In the genomic region with DNA sequence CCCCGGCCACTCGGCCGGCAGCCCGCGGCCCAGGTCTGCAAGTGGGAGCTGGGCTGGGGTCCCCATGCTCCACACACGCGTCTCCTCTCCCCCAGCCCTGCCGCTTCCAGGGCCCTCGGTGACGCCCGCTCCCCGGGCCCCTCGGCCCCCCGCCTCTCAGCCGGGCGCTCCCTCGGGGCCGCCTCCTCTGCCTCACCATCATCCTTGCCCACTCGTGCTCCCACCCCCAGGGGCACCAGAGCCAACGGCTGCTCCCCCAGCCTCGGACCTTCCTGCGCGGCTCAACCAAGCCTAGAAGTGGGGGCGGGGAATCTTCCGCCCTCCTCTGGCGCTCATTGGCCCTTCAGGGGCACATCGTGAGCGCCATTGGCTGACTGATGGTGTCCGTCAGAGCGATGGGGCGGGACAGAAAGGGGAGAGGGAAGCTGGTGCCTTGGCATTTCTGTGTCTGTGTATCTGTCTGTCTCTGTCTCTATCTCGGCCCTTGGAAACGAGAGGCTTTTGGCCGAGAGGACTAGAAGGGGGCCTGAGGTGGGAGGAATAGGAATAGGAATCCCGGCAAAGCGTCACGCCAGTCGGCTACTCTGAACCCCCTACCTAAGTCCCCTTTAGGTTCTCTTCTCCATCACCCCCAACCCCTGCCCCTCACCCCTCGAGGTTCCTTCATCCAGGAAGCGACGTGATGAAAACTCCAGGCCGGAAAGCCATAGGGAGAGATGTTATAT, we compare ENCODE assay signal across 8 cellular contexts.
DNase-seq lines count a peak whose midpoint lies in the region; ATAC-seq, FAIRE-seq and TF ChIP-seq lines count a peak whose summit lies in the region.

No MANE protein-coding gene starts in this region.

- H3K4me1 ChIP-seq in iPS DF 6.9 (ENCODE audit: control insufficient read depth, insufficient read depth, low read length) (peaks cover 1% of the 10 kb centered on the region; the same call in 1 of the 2 replicates), gastrocnemius medialis (peaks cover 9 to 11% of the 10 kb centered on the region in 2 donors)

- WGBS in iPS DF 6.9 (ENCODE audit: insufficient coverage, insufficient read length), result no CpG with 5 or more reads among the region's 42 CpGs

- peak; percentile 63 for FAIRE-seq in TTC549 (lab: Jason Lieb, UNC)

- H3K36me3 Mint-ChIP-seq in brain, result peaks cover 17% of the 10 kb centered on the region

- ATAC-seq in HG03064 (IDR thresholded peaks at IDR 0.05; ENCODE audit: low read depth, unreplicated experiment) (peak; percentile 92), gastrocnemius medialis (peak; percentile 99 to 100)

- peaks cover 9% of the 10 kb centered on the region for H3K27me3 Mint-ChIP-seq in brain

- no peak overlapping the region for H3K27ac ChIP-seq in iPS DF 6.9 (ENCODE audit: low read length)
- peak overlapping the region; percentile 64 to 89 (median 81) for H3K27ac ChIP-seq in gastrocnemius medialis

- H3K9me3 ChIP-seq in iPS DF 6.9 (ENCODE audit: control insufficient read depth, insufficient read depth, low read length) (no peaks in the 10 kb centered on the region), gastrocnemius medialis (no peaks in the 10 kb centered on the region)

- in situ Hi-C loops in gastrocnemius medialis (cut with MboI; ENCODE audit: low sequenced_read_pairs in 4 of 4), result no loop called here

- DNase-seq in A172 (ENCODE audit: low spot score) (peak; percentile 93), NCI-H2107 (lab: John Stamatoyannopoulos, UW) (peak; percentile 73), iPS DF 6.9 (ENCODE audit: low read depth, low spot score) (peak; percentile 41), gastrocnemius medialis (peak; percentile 89 to 94)

- no peak for TF ChIP-seq CTCF in brain (conservative IDR thresholded peaks at IDR 0.05)
- TF ChIP-seq CTCF in gastrocnemius medialis (IDR thresholded peaks at IDR 0.05 in 4 of 5, conservative IDR thresholded peaks at IDR 0.05 in 1 of 5), result peak in 3 of 5 experiments; percentile 21 to 30 (median 25)

- peaks cover 0 to 4% (median 0%) of the 10 kb centered on the region in 5 experiments for H3K9me3 Mint-ChIP-seq in brain

- intact Hi-C loops in gastrocnemius medialis (cut with DNase I; ENCODE audit: low total_unique reads), result loop anchor here (1.0 kb wide), 1 partner anchor 33 kb away; no protein-coding TSS in a partner anchor

- no peaks in the 10 kb centered on the region for H3K36me3 ChIP-seq in iPS DF 6.9 (ENCODE audit: control insufficient read depth, insufficient read depth, low read length)
- H3K36me3 ChIP-seq in gastrocnemius medialis, result no peaks in the 10 kb centered on the region

- H3K27me3 ChIP-seq in iPS DF 6.9 (ENCODE audit: control insufficient read depth, insufficient read depth, low read length) (no peaks in the 10 kb centered on the region), gastrocnemius medialis (no peaks in the 10 kb centered on the region)

- H3K4me3 ChIP-seq in iPS DF 6.9 (ENCODE audit: low read length) (peak overlapping the region; percentile 82), gastrocnemius medialis (peak overlapping the region; percentile 75 to 97 (median 90))

- H3K27ac Mint-ChIP-seq in brain, result peak overlapping the region; percentile 91 to 100 (median 98)

- TF ChIP-seq POLR2A in GM18526 (IDR thresholded peaks at IDR 0.05; ENCODE audit: extremely low read depth, insufficient read length) (peak; percentile 59), gastrocnemius medialis (IDR thresholded peaks at IDR 0.05) (peak; percentile 11 to 27)

- H3K4me3 Mint-ChIP-seq in brain, result peak overlapping the region; percentile 97 to 100 (median 98)

- H3K4me1 Mint-ChIP-seq in brain, result peaks cover 31% of the 10 kb centered on the region

Comparison
In these comparisons a context has a peak if more than half of its experiments do, and no peak if none do; other contexts are left out.
1. DNase-seq: peak in every context shown above with its lines; median percentile 93 in A172; 92 in gastrocnemius medialis; 73 in NCI-H2107; 41 in iPS DF 6.9.
2. CTCF ChIP-seq: peak in gastrocnemius medialis (3 of 5); none in brain (0 of 2).